In the genomic region with DNA sequence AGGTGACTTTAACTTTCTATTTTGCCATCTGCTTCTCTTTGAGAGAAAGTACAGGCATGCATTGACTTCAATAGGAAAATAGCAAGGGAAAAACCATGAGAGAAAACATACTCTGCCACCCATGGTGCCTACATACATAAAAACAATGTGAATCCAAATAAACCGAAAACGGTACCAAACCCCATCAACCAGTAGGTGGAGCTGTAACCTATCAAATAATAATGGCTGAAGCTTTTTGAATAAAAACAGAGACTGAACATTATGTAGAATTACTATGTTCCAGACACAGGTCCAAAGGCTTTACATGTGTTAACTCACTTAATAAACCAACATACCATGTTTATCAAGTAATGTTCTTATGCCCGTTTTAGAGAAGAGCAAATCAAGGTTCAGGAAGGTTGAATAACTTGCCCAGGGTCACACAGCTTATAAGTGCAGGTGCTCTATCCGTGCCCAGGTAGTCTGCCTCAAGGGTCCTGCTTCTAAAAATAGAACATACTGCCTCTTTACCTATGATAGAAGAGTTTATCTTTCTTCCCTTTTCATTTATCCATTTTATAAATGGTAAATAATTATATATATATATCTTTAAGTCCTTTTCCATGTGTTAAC, we compare ENCODE assay signal across 8 cellular contexts.
DNase-seq lines count a peak whose midpoint lies in the region; ATAC-seq and TF ChIP-seq lines count a peak whose summit lies in the region.

No MANE protein-coding gene starts in this region.

- intact Hi-C loops in cardiac septum (cut with DNase I) = no loop called here

- TF ChIP-seq CTCF in cardiac muscle cell (IDR thresholded peaks at IDR 0.05; ENCODE audit: low read depth, low read length) (peak; percentile 77), astrocyte of the cerebellum (IDR thresholded peaks at IDR 0.05; ENCODE audit: low read depth, low read length, missing control alignments) (peak; percentile 61), tibial nerve (IDR thresholded peaks at IDR 0.05) (peak; percentile 49 to 71 (median 60))

- H3K4me3 ChIP-seq in cardiac muscle cell (no peak overlapping the region), astrocyte of the cerebellum (ENCODE audit: low read depth, low read length) (no peak overlapping the region), tibial nerve (no peak overlapping the region)

- peak; percentile 62 to 69 for DNase-seq in cardiac muscle cell (ENCODE audit: low read depth in 1 of 2, low spot score in 1 of 2)
- no peak for DNase-seq in cardiac septum (ENCODE audit: low spot score)
- DNase-seq in NCI-H2107 treated with DMSO at 0.1 percent for 48 hours (lab: John Stamatoyannopoulos, UW; ENCODE audit: unreplicated experiment) = peak; percentile 63
- peak; percentile 56 for DNase-seq in astrocyte of the cerebellum (ENCODE audit: low read depth)
- DNase-seq in inferior parietal cortex (ENCODE audit: extremely low spot score) = peak; percentile 92
- peak in 1 of 2 donors; percentile 66 for DNase-seq in tibial nerve (ENCODE audit: low spot score in 2 of 2)
- DNase-seq in stimulated activated CD4-positive, alpha-beta T cell treated with anti-CD3 and anti-CD28 coated beads, Interleukin-4, amount 100 ng/mL, for 1 hour = no peak

- H3K36me3 ChIP-seq in cardiac muscle cell = no peaks in the 10 kb centered on the region
- H3K36me3 ChIP-seq in tibial nerve = no peaks in the 10 kb centered on the region

- H3K9me3 ChIP-seq in cardiac muscle cell (ENCODE audit: low read depth) = no peaks in the 10 kb centered on the region
- no peaks in the 10 kb centered on the region for H3K9me3 ChIP-seq in tibial nerve

- H3K27ac ChIP-seq in cardiac muscle cell (no peak overlapping the region), tibial nerve (no peak overlapping the region)

- TF ChIP-seq POLR2A in tibial nerve (IDR thresholded peaks at IDR 0.05) = no peak

- in situ Hi-C loops in astrocyte of the cerebellum (cut with HindIII; ENCODE audit: low sequenced_read_pairs) = no loop called here

- H3K27me3 ChIP-seq in cardiac muscle cell (peaks cover 6% of the 10 kb centered on the region), tibial nerve (no peaks in the 10 kb centered on the region)

- peak; percentile 46 for ATAC-seq in HG02763 (IDR thresholded peaks at IDR 0.05; ENCODE audit: unreplicated experiment)

- 29 to 36% methylated on average over 4 of the region's 4 CpGs for WGBS in tibial nerve, 2 donors

- no peak for TF ChIP-seq EP300 in tibial nerve (IDR thresholded peaks at IDR 0.05)

- no peaks in the 10 kb centered on the region for H3K4me1 ChIP-seq in cardiac muscle cell (ENCODE audit: low read depth)
- H3K4me1 ChIP-seq in tibial nerve = no peaks in the 10 kb centered on the region

Comparison
In these comparisons a context has a peak if more than half of its experiments do, and no peak if none do; other contexts are left out.
1. DNase-seq: peak in cardiac muscle cell (2 of 2), NCI-H2107 treated with DMSO at 0.1 percent for 48 hours (single experiment), astrocyte of the cerebellum (single experiment) and inferior parietal cortex (single experiment); none in cardiac septum (single experiment) and stimulated activated CD4-positive, alpha-beta T cell treated with anti-CD3 and anti-CD28 coated beads, Interleukin-4, amount 100 ng/mL, for 1 hour (single experiment).
2. Peak in every context shown above with its lines, with median percentiles within 50 percentile points of each other: CTCF ChIP-seq.